ENCODE assay signal across 1 cellular context in genomic region chr15:99104788-99105515, GRCh38.
TF ChIP-seq lines count a peak whose summit lies in the region.

A gene with protein sequence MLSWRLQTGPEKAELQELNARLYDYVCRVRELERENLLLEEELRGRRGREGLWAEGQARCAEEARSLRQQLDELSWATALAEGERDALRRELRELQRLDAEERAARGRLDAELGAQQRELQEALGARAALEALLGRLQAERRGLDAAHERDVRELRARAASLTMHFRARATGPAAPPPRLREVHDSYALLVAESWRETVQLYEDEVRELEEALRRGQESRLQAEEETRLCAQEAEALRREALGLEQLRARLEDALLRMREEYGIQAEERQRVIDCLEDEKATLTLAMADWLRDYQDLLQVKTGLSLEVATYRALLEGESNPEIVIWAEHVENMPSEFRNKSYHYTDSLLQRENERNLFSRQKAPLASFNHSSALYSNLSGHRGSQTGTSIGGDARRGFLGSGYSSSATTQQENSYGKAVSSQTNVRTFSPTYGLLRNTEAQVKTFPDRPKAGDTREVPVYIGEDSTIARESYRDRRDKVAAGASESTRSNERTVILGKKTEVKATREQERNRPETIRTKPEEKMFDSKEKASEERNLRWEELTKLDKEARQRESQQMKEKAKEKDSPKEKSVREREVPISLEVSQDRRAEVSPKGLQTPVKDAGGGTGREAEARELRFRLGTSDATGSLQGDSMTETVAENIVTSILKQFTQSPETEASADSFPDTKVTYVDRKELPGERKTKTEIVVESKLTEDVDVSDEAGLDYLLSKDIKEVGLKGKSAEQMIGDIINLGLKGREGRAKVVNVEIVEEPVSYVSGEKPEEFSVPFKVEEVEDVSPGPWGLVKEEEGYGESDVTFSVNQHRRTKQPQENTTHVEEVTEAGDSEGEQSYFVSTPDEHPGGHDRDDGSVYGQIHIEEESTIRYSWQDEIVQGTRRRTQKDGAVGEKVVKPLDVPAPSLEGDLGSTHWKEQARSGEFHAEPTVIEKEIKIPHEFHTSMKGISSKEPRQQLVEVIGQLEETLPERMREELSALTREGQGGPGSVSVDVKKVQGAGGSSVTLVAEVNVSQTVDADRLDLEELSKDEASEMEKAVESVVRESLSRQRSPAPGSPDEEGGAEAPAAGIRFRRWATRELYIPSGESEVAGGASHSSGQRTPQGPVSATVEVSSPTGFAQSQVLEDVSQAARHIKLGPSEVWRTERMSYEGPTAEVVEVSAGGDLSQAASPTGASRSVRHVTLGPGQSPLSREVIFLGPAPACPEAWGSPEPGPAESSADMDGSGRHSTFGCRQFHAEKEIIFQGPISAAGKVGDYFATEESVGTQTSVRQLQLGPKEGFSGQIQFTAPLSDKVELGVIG (N-terminal part only) (plus strand): TSS chr15:99105080. CDS start chr15:99105200, 120 bp downstream.

TF ChIP-seq in IMR-90, 13 proteins besides CTCF, POLR2A, EP300 and RAD21:
- TF ChIP-seq ELK1 (IDR thresholded peaks at IDR 0.05; ENCODE audit: borderline replicate concordance, low read depth, low read length) (no peak), SMC3 (IDR thresholded peaks at IDR 0.05; ENCODE audit: low read depth, low read length) (peak; percentile 66), CHD1 (IDR thresholded peaks at IDR 0.05; ENCODE audit: low read depth, low read length) (no peak), MAZ (IDR thresholded peaks at IDR 0.05; ENCODE audit: borderline replicate concordance, low read depth, low read length) (peak; percentile 58; the same call in 1 of the 2 replicates), RCOR1 (IDR thresholded peaks at IDR 0.05; ENCODE audit: insufficient replicate concordance, low read length) (peak; percentile 30)
- TF ChIP-seq, protein P1, sequence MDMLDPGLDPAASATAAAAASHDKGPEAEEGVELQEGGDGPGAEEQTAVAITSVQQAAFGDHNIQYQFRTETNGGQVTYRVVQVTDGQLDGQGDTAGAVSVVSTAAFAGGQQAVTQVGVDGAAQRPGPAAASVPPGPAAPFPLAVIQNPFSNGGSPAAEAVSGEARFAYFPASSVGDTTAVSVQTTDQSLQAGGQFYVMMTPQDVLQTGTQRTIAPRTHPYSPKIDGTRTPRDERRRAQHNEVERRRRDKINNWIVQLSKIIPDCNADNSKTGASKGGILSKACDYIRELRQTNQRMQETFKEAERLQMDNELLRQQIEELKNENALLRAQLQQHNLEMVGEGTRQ (IDR thresholded peaks at IDR 0.05; ENCODE audit: low read depth, low read length), result no peak
